Comparison of ENCODE assay signal across 1 cellular context in the genomic region with DNA sequence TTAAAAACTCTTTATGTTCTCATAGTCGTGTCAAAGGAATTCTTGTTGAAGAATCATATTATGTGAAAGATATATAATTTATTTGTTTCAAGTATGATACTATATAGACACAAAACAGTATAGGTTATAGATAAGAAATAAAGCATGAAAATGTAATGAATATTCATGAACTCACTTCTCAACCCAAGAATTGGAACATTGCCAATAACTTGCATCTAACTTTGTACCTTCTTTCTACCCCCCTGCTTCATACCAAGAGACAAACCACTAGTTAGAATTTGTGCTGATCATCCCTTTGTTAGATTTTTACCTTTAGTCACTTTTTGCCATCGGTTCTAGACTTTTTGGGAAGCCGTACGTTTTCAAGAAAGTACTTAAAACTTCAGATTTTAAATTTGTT.
A peak's percentile ranks its signal among the peaks of the same experiment; 100 is the strongest.
TF ChIP-seq lines count a peak whose summit lies in the region.

No MANE protein-coding gene starts in this region.

TF ChIP-seq in K562, 482 proteins besides CTCF, POLR2A, EP300 and RAD21 (continued from another document):
- no peak for TF ChIP-seq TBL1XR1 (IDR thresholded peaks at IDR 0.05; ENCODE audit: low read length in 2 of 2)
- TF ChIP-seq NFIC (IDR thresholded peaks at IDR 0.05), result peak; percentile 95
- TF ChIP-seq SMARCA5 (IDR thresholded peaks at IDR 0.05), result no peak
- peak; percentile 72 for TF ChIP-seq NFIX (CRISPR knock-in tag; IDR thresholded peaks at IDR 0.05; ENCODE audit: low read depth)
- no peak for TF ChIP-seq ZSCAN32 (CRISPR knock-in tag; IDR thresholded peaks at IDR 0.05)
